In the genomic region with DNA sequence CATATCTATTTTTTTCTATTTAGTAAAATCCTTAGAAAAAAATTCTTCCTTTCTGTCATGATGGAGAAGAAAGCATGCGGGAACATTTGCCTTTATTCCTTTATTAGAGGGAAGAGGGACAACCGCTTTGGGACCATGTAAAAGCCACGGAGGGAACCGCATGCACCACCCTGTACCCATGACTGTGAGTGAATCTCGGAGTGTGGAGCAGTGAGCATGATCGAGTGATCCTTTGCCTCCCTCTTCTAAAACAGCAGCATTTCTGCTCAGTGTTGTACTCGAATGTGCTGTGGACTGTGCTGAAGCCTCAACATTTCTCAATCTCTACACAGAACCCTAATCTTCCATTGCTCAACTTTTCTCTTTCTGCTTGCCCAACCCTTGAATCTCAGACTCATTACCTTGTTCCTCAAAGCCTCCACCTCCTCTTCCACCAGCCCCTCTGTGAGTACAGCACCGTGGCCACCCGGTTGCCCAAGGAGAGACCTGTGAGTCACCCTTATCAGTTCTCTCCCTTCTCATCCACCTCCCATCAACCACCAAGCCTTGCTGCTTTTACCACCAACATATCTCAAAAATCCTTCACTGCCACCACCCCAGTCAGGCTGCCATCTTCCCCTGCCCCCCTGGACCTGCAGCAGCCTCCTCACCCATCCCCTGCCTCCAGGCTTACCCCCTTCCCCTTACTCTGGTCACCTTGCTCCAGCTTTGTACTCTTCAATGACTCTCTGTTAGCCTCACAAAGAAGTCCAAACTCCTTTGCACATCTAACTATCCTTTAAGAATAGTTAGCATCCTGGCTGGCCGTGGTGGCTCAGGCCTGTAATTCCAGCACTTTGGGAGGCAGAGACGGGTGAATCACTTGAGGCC, we compare ENCODE assay signal across 9 cellular contexts.
DNase-seq lines count a peak whose midpoint lies in the region; ATAC-seq, FAIRE-seq and TF ChIP-seq lines count a peak whose summit lies in the region.
"Had no signal": no experiment of that assay in that cellular context is flagged by ENCODE, and none has a peak within 500 bp of the region (broad histone marks: within the 10 kb centered on the region; RNA-seq: fewer than 3 reads in every experiment).

No MANE protein-coding gene starts in this region.

- peak overlapping the region; percentile 7 for H3K4me2 ChIP-seq in astrocyte (ENCODE audit: low read length)

- DNase-seq in H7 (peak; percentile 13), NB4 (ENCODE audit: low read depth) (peak; percentile 98), astrocyte (ENCODE audit: low read depth) (peak; percentile 42), neural crest cell (ENCODE audit: low read depth, low spot score) (no peak), mesenteric fat pad (ENCODE audit: low spot score) (no peak), T-cell (no peak)
- DNase-seq: NCI-H1417 treated with DMSO at 0.1 percent for 48 hours had no signal

- TF ChIP-seq POLR2A in NB4 (IDR thresholded peaks at IDR 0.05; ENCODE audit: extremely low read depth, insufficient read length), result no peak

- no peak overlapping the region for H3K27ac Mint-ChIP-seq in astrocyte (ENCODE audit: unreplicated experiment)
- peak overlapping the region; percentile 84 for H3K27ac Mint-ChIP-seq in neural crest cell (ENCODE audit: unreplicated experiment)
- no peak overlapping the region for H3K27ac Mint-ChIP-seq in T-cell
- H3K27ac Mint-ChIP-seq: activated naive CD4-positive, alpha-beta T cell treated with anti-CD3 and anti-CD28 coated beads, Interleukin-2, amount 50 U/mL, for 24 hours had no signal

- POLR2A ChIA-PET in T-cell (lab: Charles Lee), result no interaction called here

- no peak overlapping the region for H3K9ac ChIP-seq in astrocyte (ENCODE audit: low read length)

- CTCF ChIA-PET in T-cell (lab: Charles Lee), result no interaction called here

- peaks cover 60% of the 10 kb centered on the region for H4K20me1 ChIP-seq in astrocyte (ENCODE audit: insufficient read depth, low read length)

- H3K36me3 Mint-ChIP-seq in astrocyte (ENCODE audit: low read depth, unreplicated experiment) (no peaks in the 10 kb centered on the region), neural crest cell (ENCODE audit: low read depth) (no peaks in the 10 kb centered on the region), T-cell (no peaks in the 10 kb centered on the region)
- H3K36me3 Mint-ChIP-seq: activated naive CD4-positive, alpha-beta T cell treated with anti-CD3 and anti-CD28 coated beads, Interleukin-2, amount 50 U/mL, for 24 hours had no signal

- ATAC-seq in HG03196 (IDR thresholded peaks at IDR 0.05; ENCODE audit: unreplicated experiment) (no peak), T-cell (replicated peaks in 1 of 4) (no peak)

- H3K79me2 ChIP-seq in astrocyte (ENCODE audit: insufficient read depth, low read length), result peaks cover 4% of the 10 kb centered on the region

- H3K36me3 ChIP-seq in H7 (replicated peaks; ENCODE audit: control insufficient read depth, insufficient read depth, low read length) (no peaks in the 10 kb centered on the region), astrocyte (ENCODE audit: insufficient read depth, low read length) (no peaks in the 10 kb centered on the region)

- H3K27me3 Mint-ChIP-seq in astrocyte (ENCODE audit: low read depth, unreplicated experiment) (no peaks in the 10 kb centered on the region), neural crest cell (ENCODE audit: low read depth) (no peaks in the 10 kb centered on the region), T-cell (no peaks in the 10 kb centered on the region)
- H3K27me3 Mint-ChIP-seq: activated naive CD4-positive, alpha-beta T cell treated with anti-CD3 and anti-CD28 coated beads, Interleukin-2, amount 50 U/mL, for 24 hours had no signal

- H3K9me3 Mint-ChIP-seq in astrocyte (ENCODE audit: unreplicated experiment) (no peaks in the 10 kb centered on the region), neural crest cell (no peaks in the 10 kb centered on the region), T-cell (no peaks in the 10 kb centered on the region)
- H3K9me3 Mint-ChIP-seq: activated naive CD4-positive, alpha-beta T cell treated with anti-CD3 and anti-CD28 coated beads, Interleukin-2, amount 50 U/mL, for 24 hours had no signal

- H3K9me3 ChIP-seq in astrocyte (ENCODE audit: insufficient read depth, low read depth, low read length), result no peaks in the 10 kb centered on the region

- no peak overlapping the region for H2AFZ ChIP-seq in astrocyte (ENCODE audit: low read depth, low read length)

- TF ChIP-seq CTCF in NB4 (IDR thresholded peaks at IDR 0.05; ENCODE audit: low read depth, low read length), result no peak
- no peak for TF ChIP-seq CTCF in astrocyte (IDR thresholded peaks at IDR 0.05; ENCODE audit: insufficient read depth, low read depth, low read length)
- TF ChIP-seq CTCF in neural crest cell (conservative IDR thresholded peaks at IDR 0.05), result no peak

- H3K27ac ChIP-seq in astrocyte (ENCODE audit: low read depth, low read length), result no peak overlapping the region

- H3K27me3 ChIP-seq in H7 (ENCODE audit: control insufficient read depth, insufficient read depth, low read length) (no peaks in the 10 kb centered on the region), astrocyte (ENCODE audit: insufficient read depth, low read length) (no peaks in the 10 kb centered on the region)

- no peak for FAIRE-seq in astrocyte (lab: Jason Lieb, UNC)

- no peak overlapping the region for H3K4me3 Mint-ChIP-seq in astrocyte (ENCODE audit: unreplicated experiment)
- no peak overlapping the region for H3K4me3 Mint-ChIP-seq in neural crest cell
- no peak overlapping the region for H3K4me3 Mint-ChIP-seq in T-cell
- H3K4me3 Mint-ChIP-seq: activated naive CD4-positive, alpha-beta T cell treated with anti-CD3 and anti-CD28 coated beads, Interleukin-2, amount 50 U/mL, for 24 hours had no signal

- H3K4me3 ChIP-seq in H7 (ENCODE audit: insufficient read depth, low read depth, low read length), result no peak overlapping the region
- no peak overlapping the region for H3K4me3 ChIP-seq in NB4 (ENCODE audit: low read depth, low read length)
- H3K4me3 ChIP-seq in astrocyte (ENCODE audit: insufficient read depth, low read depth, low read length), result no peak overlapping the region

- H3K4me1 ChIP-seq in astrocyte (ENCODE audit: insufficient read depth, low read length), result peaks cover 23% of the 10 kb centered on the region

- peaks cover 36% of the 10 kb centered on the region for H3K4me1 Mint-ChIP-seq in astrocyte (ENCODE audit: low read depth, unreplicated experiment)
- H3K4me1 Mint-ChIP-seq in neural crest cell, result peaks cover 35% of the 10 kb centered on the region
- H3K4me1 Mint-ChIP-seq in T-cell, result peaks cover 5 to 14% (median 7%) of the 10 kb centered on the region in 3 donors

Comparison
In these comparisons a context has a peak if more than half of its experiments do, and no peak if none do; other contexts are left out.
1. DNase-seq: peak in H7 (single experiment), NB4 (single experiment) and astrocyte (single experiment); none in neural crest cell (single experiment), mesenteric fat pad (single experiment) and T-cell (0 of 34).